In genomic region chr14:55026441-55026792, GRCh38 we compare ENCODE assay signal across 8 cellular contexts. TPM values are rescaled to one million over a fixed set of nuclear protein-coding genes. Genes with fewer than 3 reads are reported as not detected.
DNase-seq lines count a peak whose midpoint lies in the region; TF ChIP-seq lines count a peak whose summit lies in the region.

No MANE protein-coding gene starts in this region.

- POLR2A ChIA-PET in RWPE1 (lab: Yijun Ruan, JAX; ENCODE audit: low non-redundant PET) = interaction anchor here (0.8 kb wide), 1 partner anchor 11 kb away, joined by 3 read pairs; no protein-coding TSS in a partner anchor

- H3K79me2 ChIP-seq in fibroblast of lung (ENCODE audit: control insufficient read depth, insufficient read depth, low read length) = peaks cover 61% of the 10 kb centered on the region

- peak overlapping the region; percentile 86 for H3K27ac ChIP-seq in RWPE1
- peak overlapping the region; percentile 97 for H3K27ac ChIP-seq in fibroblast of lung (ENCODE audit: insufficient read depth, low read length)
- H3K27ac ChIP-seq in rectal smooth muscle tissue (ENCODE audit: low read depth, low read length) = peak overlapping the region; percentile 75

- DNase-seq in GM06990 (ENCODE audit: extremely low read depth, insufficient read length) (no peak), RWPE1 (ENCODE audit: low spot score) (no peak), fibroblast of lung (ENCODE audit: low read depth in 2 of 2) (no peak), pons (ENCODE audit: low spot score) (no peak), SK-N-DZ (ENCODE audit: low spot score) (no peak)
- no peak for DNase-seq in activated effector memory CD4-positive, alpha-beta T cell treated with Interleukin-2 at 50 U/mL for 16 hours
- DNase-seq in activated CD4-positive, alpha-beta T cell treated with anti-CD3 and anti-CD28 coated beads for 1 hour = no peak

- H4K20me1 ChIP-seq in fibroblast of lung (ENCODE audit: control insufficient read depth, extremely low read depth, insufficient read depth, low read length) = no peaks in the 10 kb centered on the region

- H2AFZ ChIP-seq in fibroblast of lung (ENCODE audit: low read length) = peak overlapping the region; percentile 94

- H3K4me3 ChIP-seq in GM06990 (replicated peaks; ENCODE audit: low read depth, low read length) (peak overlapping the region; percentile 100), fibroblast of lung (replicated peaks in 1 of 4; ENCODE audit: control extremely low read depth in 1 of 4, insufficient read depth in 1 of 4, low read depth in 3 of 4, low read length in 4 of 4) (peak overlapping the region; percentile 86 to 98 (median 94)), rectal smooth muscle tissue (ENCODE audit: low read length) (peak overlapping the region; percentile 93)

- H3K9ac ChIP-seq in fibroblast of lung (ENCODE audit: insufficient read depth, low read length) (peak overlapping the region; percentile 94), rectal smooth muscle tissue (ENCODE audit: low read length) (peak overlapping the region; percentile 71)

- peaks cover 4% of the 10 kb centered on the region for H3K4me1 ChIP-seq in fibroblast of lung (ENCODE audit: control insufficient read depth, extremely low read depth, insufficient read depth, low read length)
- peaks cover 13% of the 10 kb centered on the region for H3K4me1 ChIP-seq in rectal smooth muscle tissue (ENCODE audit: control insufficient read depth, insufficient read depth, low read length)

- CTCF ChIA-PET in RWPE1 (lab: Yijun Ruan, JAX) = interaction anchor here (0.5 to 2.0 kb wide), 3 partner anchors 25 to 462 kb away, joined by 3 to 8 read pairs (median 4); partner anchors contain the start of gene MAPK1IP1L

- H3K4me2 ChIP-seq in fibroblast of lung (ENCODE audit: extremely low read depth, insufficient read depth, low read length) = peak overlapping the region; percentile 97

- H3K36me3 ChIP-seq in GM06990 (ENCODE audit: control insufficient read depth, insufficient read depth, low read length) (peaks cover 1% of the 10 kb centered on the region), fibroblast of lung (ENCODE audit: control insufficient read depth, insufficient read depth, low read length) (no peaks in the 10 kb centered on the region), rectal smooth muscle tissue (ENCODE audit: control insufficient read depth, insufficient read depth, low read length) (no peaks in the 10 kb centered on the region)

- H3K27me3 ChIP-seq in GM06990 (replicated peaks; ENCODE audit: control insufficient read depth, insufficient read depth, low read length) (no peaks in the 10 kb centered on the region), fibroblast of lung (ENCODE audit: control insufficient read depth, insufficient read depth, low read length) (no peaks in the 10 kb centered on the region), rectal smooth muscle tissue (ENCODE audit: control insufficient read depth, insufficient read depth, low read length) (no peaks in the 10 kb centered on the region)

- H3K9me3 ChIP-seq in fibroblast of lung (ENCODE audit: control insufficient read depth, insufficient read depth, low read depth, low read length) = no peaks in the 10 kb centered on the region

- TF ChIP-seq CTCF in GM06990 (IDR thresholded peaks at IDR 0.05; ENCODE audit: insufficient read depth, low read length, poor library complexity, severe bottlenecking) = no peak
- TF ChIP-seq CTCF in RWPE1 (conservative IDR thresholded peaks at IDR 0.05; ENCODE audit: low read depth) = no peak
- no peak for TF ChIP-seq CTCF in fibroblast of lung (conservative IDR thresholded peaks at IDR 0.05 in 1 of 2, IDR thresholded peaks at IDR 0.05 in 1 of 2; ENCODE audit: low read depth in 1 of 2, low read length in 2 of 2)

RNA-seq across cellular contexts. Expression of gene WDHD1, which starts 0.5 kb away (rescaled TPM):
- total RNA-seq in fibroblast of lung = 8.6 and 9.8 TPM in 2 replicates
- polyA plus RNA-seq in fibroblast of lung = 7.3 and 13.0 TPM in 2 replicates
- polyA plus RNA-seq in fibroblast of lung (2012) = 4.8 and 9.7 TPM in 2 replicates
- 1.2 and 2.6 TPM in 2 replicates for polyA minus RNA-seq in fibroblast of lung (ENCODE audit: low replicate concordance)
- polyA plus RNA-seq in SK-N-DZ (2014; cell fraction: cytosol; rRNA removed) = 22.3 and 24.4 TPM in 2 replicates
- polyA plus RNA-seq in SK-N-DZ (2014; cell fraction: nucleus; rRNA removed) = 19.1 and 21.3 TPM in 2 replicates

RNA-seq across cellular contexts. Expression of gene SOCS4, which starts 0.6 kb away (rescaled TPM):
- 16.2 and 19.2 TPM in 2 replicates for total RNA-seq in fibroblast of lung
- polyA plus RNA-seq in fibroblast of lung = 11.5 TPM in 2 replicates
- polyA plus RNA-seq in fibroblast of lung (2012) = 7.0 and 9.3 TPM in 2 replicates
- polyA minus RNA-seq in fibroblast of lung (ENCODE audit: low replicate concordance) = 3.7 and 6.4 TPM in 2 replicates
- 25.2 and 25.6 TPM in 2 replicates for polyA plus RNA-seq in SK-N-DZ (2014; cell fraction: cytosol; rRNA removed)
- 15.2 and 18.4 TPM in 2 replicates for polyA plus RNA-seq in SK-N-DZ (2014; cell fraction: nucleus; rRNA removed)

RNA-seq across cellular contexts. Expression of gene MAPK1IP1L, which starts 25.0 kb away (rescaled TPM):
- 14.1 and 16.5 TPM in 2 replicates for total RNA-seq in fibroblast of lung
- polyA plus RNA-seq in fibroblast of lung = 82.3 and 103 TPM in 2 replicates
- polyA plus RNA-seq in fibroblast of lung (2012) = 54.5 and 66.4 TPM in 2 replicates
- 515 and 704 TPM in 2 replicates for polyA minus RNA-seq in fibroblast of lung (ENCODE audit: low replicate concordance)
- polyA plus RNA-seq in SK-N-DZ (2014; cell fraction: cytosol; rRNA removed) = 41.2 and 49.6 TPM in 2 replicates
- polyA plus RNA-seq in SK-N-DZ (2014; cell fraction: nucleus; rRNA removed) = 10.2 and 20.9 TPM in 2 replicates
